10 cellular contexts compared by ENCODE assay signal in the genomic region with DNA sequence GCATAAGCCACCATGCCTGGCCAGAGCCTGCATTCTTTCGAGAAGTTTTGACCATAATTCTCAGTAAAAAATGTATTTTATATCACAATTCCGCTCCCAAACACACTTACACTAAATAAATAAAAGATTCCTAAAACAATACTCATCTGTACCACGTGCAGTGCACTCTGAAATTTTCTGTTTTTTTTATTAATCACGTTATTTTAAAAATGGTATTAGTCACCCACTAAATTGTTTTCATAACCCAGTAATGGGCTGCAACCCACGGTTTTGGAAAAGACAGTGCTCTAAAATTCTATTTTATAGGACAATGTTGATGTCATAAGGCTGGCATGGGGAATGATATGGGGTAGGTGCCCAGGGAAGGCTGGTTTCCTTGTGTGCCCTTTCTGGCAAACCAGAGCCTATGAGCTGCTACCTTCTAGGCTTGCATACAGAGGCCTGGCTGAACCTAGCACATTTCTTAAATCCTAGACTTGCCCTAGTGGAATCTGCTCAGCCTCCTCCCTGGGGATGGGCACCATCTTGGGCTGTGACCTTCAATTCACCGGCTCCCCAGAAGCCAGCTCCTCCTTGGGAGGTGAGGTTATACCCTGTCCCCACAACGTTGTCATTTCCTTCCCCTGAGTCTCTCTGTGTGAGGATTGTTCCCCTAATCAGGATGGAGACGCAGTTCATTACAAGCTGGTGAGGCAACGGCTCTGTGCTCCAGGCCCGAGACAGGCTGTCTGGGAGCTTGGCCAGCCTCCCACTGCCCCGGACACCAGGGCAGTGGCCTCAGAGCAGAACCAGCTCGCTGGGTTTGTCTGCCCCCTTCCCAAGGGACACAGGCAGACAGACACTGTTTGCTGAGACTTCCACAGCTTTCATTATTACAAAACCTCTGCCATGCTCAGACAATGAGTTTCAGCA.
A peak's percentile ranks its signal among the peaks of the same experiment; 100 is the strongest.
DNase-seq lines count a peak whose midpoint lies in the region; ATAC-seq and TF ChIP-seq lines count a peak whose summit lies in the region.
"Had no signal": no experiment of that assay in that cellular context is flagged by ENCODE, and none has a peak within 500 bp of the region (broad histone marks: within the 10 kb centered on the region; RNA-seq: fewer than 3 reads in every experiment).

No MANE protein-coding gene starts in this region.

- H3K9me2 ChIP-seq in MM.1S (replicated peaks; ENCODE audit: insufficient read depth, low read length) = no peaks in the 10 kb centered on the region

- ATAC-seq in upper lobe of right lung = peak; percentile 60

- no peak overlapping the region for H3K4me2 ChIP-seq in MM.1S (ENCODE audit: low read depth, low read length)

- H3K4me1 ChIP-seq in upper lobe of right lung (no peaks in the 10 kb centered on the region), MM.1S (ENCODE audit: low read length) (no peaks in the 10 kb centered on the region)

- H2AFZ ChIP-seq in MM.1S (ENCODE audit: low read length) = no peak overlapping the region

- intact Hi-C loops in upper lobe of right lung (cut with DNase I) = no loop called here

- H3F3A ChIP-seq in MM.1S (ENCODE audit: insufficient read depth, low read length) = no peaks in the 10 kb centered on the region

- H3K27ac ChIP-seq in upper lobe of right lung (peak overlapping the region; percentile 32), MM.1S (ENCODE audit: low read length) (no peak overlapping the region)

- in situ Hi-C loops in G401 (cut with HindIII; ENCODE audit: low sequenced_read_pairs) = no loop called here

- no peaks in the 10 kb centered on the region for H3K36me3 ChIP-seq in MG63
- H3K36me3 ChIP-seq in upper lobe of right lung = no peaks in the 10 kb centered on the region
- no peaks in the 10 kb centered on the region for H3K36me3 ChIP-seq in MM.1S (replicated peaks; ENCODE audit: insufficient read depth, low read length)

- no peaks in the 10 kb centered on the region for H3K9me3 ChIP-seq in MG63
- H3K9me3 ChIP-seq in upper lobe of right lung = no peaks in the 10 kb centered on the region
- no peaks in the 10 kb centered on the region for H3K9me3 ChIP-seq in MM.1S (replicated peaks; ENCODE audit: insufficient read depth, low read length)

- DNase-seq in MG63 (peak; percentile 89), dermis blood vessel endothelial cell (peak; percentile 80), lung microvascular endothelial cell (ENCODE audit: low read depth in 2 of 2) (peak; percentile 77 to 89), upper lobe of right lung (no peak), MM.1S (no peak), G401 (ENCODE audit: low spot score) (no peak), NCI-H345 (lab: John Stamatoyannopoulos, UW) (no peak), GDM1 (lab: John Stamatoyannopoulos, UW) (no peak)
- DNase-seq: activated CD4-positive, alpha-beta T cell treated with anti-CD3 and anti-CD28 coated beads for 1 hour; NCI-H446 had no signal

- H3K79me2 ChIP-seq in MM.1S (ENCODE audit: low read length) = peaks cover 6% of the 10 kb centered on the region

- H3K9ac ChIP-seq in MM.1S (ENCODE audit: low read length) = no peak overlapping the region

- H4K20me1 ChIP-seq in MM.1S (ENCODE audit: insufficient read depth, low read length) = no peaks in the 10 kb centered on the region

- H3K27me3 ChIP-seq in MG63 (no peaks in the 10 kb centered on the region), upper lobe of right lung (no peaks in the 10 kb centered on the region), MM.1S (replicated peaks; ENCODE audit: insufficient read depth, low read length) (no peaks in the 10 kb centered on the region)

- H3K4me3 ChIP-seq in MG63 (no peak overlapping the region), upper lobe of right lung (no peak overlapping the region), MM.1S (ENCODE audit: low read length) (no peak overlapping the region)

- TF ChIP-seq CTCF in upper lobe of right lung (IDR thresholded peaks at IDR 0.05) (no peak), MM.1S (IDR thresholded peaks at IDR 0.05; ENCODE audit: low read length) (no peak)

Comparison
In these comparisons a context has a peak if more than half of its experiments do, and no peak if none do; other contexts are left out.
1. DNase-seq: peak in MG63 (single experiment), dermis blood vessel endothelial cell (single experiment) and lung microvascular endothelial cell (2 of 2); none in upper lobe of right lung (single experiment), MM.1S (single experiment), G401 (single experiment), NCI-H345 (single experiment) and GDM1 (single experiment).